Comparison of ENCODE assay signal across 8 cellular contexts in genomic region chr13:51584731-51585191, GRCh38. TPM values are rescaled to one million over a fixed set of nuclear protein-coding genes. Genes with fewer than 3 reads are reported as not detected.
DNase-seq lines count a peak whose midpoint lies in the region; ATAC-seq and TF ChIP-seq lines count a peak whose summit lies in the region.

No MANE protein-coding gene starts in this region.

- H3K27me3 ChIP-seq in A673 (replicated peaks; ENCODE audit: insufficient read depth, low read depth, low read length, poor library complexity) (no peaks in the 10 kb centered on the region), esophagus squamous epithelium (no peaks in the 10 kb centered on the region)
- H3K27me3 ChIP-seq in naive thymus-derived CD4-positive, alpha-beta T cell (ENCODE audit: control insufficient read depth in 2 of 2, insufficient read depth in 2 of 2, low read length in 2 of 2) = no peaks in the 10 kb centered on the region

- DNase-seq in A673 (ENCODE audit: low spot score) = peak; percentile 73
- DNase-seq in NCI-H510A treated with DMSO at 0.1 percent for 48 hours (lab: John Stamatoyannopoulos, UW) = peak; percentile 31
- DNase-seq in activated T-cell treated with anti-CD3 and anti-CD28 coated beads, Interleukin-2, amount 50 U/mL, for 24 hours = no peak
- peak; percentile 69 for DNase-seq in esophagus squamous epithelium (lab: John Stamatoyannopoulos, UW)
- peak in 6 of 9 donors; percentile 68 to 79 (median 74) for DNase-seq in naive thymus-derived CD4-positive, alpha-beta T cell
- peak; percentile 67 for DNase-seq in stimulated activated naive CD4-positive, alpha-beta T cell treated with Interleukin-2 at 50 U/mL for 16 hours (lab: John Stamatoyannopoulos, UW)

- H3K4me1 ChIP-seq in A673 (ENCODE audit: insufficient read depth, low read length, poor library complexity, severe bottlenecking) = peaks cover 27% of the 10 kb centered on the region
- H3K4me1 ChIP-seq in esophagus squamous epithelium = peaks cover 14 to 55% (median 22%) of the 10 kb centered on the region in 3 donors
- peaks cover 12 to 17% of the 10 kb centered on the region in 2 donors for H3K4me1 ChIP-seq in naive thymus-derived CD4-positive, alpha-beta T cell (ENCODE audit: control insufficient read depth in 2 of 2, insufficient read depth in 2 of 2, low read length in 2 of 2)

- no peak for TF ChIP-seq POLR2A in esophagus squamous epithelium (IDR thresholded peaks at IDR 0.05)

- CTCF ChIA-PET in A673 (lab: Charles Lee) = no interaction called here
- CTCF ChIA-PET in naive thymus-derived CD4-positive, alpha-beta T cell (lab: Charles Lee) = interaction anchor here (1.0 to 2.3 kb wide), 5 partner anchors 131 to 213 kb away, joined by 3 to 10 read pairs (median 4); partner anchors contain the start of gene INTS6

- H3K9me3 Mint-ChIP-seq in activated T-cell treated with anti-CD3 and anti-CD28 coated beads, Interleukin-2, amount 50 U/mL, for 24 hours = no peaks in the 10 kb centered on the region
- peaks cover 0 to 1% (median 0%) of the 10 kb centered on the region in 11 donors for H3K9me3 Mint-ChIP-seq in naive thymus-derived CD4-positive, alpha-beta T cell

- intact Hi-C loops in A673 (cut with micrococcal nuclease; ENCODE audit: unreplicated experiment) (loop anchor here (1.0 to 5.0 kb wide), 4 partner anchors 54 to 203 kb away; partner anchors contain the start of gene INTS6), esophagus squamous epithelium (cut with DNase I) (loop anchor here (2.0 to 5.0 kb wide), 2 partner anchors 132 to 218 kb away; partner anchors contain the start of genes DHRS12 and INTS6)
- intact Hi-C loops in naive thymus-derived CD4-positive, alpha-beta T cell (cut with micrococcal nuclease) = loop anchor here (1.0 to 10.0 kb wide), 23 partner anchors 30 to 1588 kb away; partner anchors contain the start of genes CKAP2 (in 2 of the 2), INTS6 (in 2 of the 2), ALG11 (in 1 of the 2) and FAM124A (in 1 of the 2)

- peak overlapping the region; percentile 99 for H3K27ac Mint-ChIP-seq in activated T-cell treated with anti-CD3 and anti-CD28 coated beads, Interleukin-2, amount 50 U/mL, for 24 hours
- H3K27ac Mint-ChIP-seq in naive thymus-derived CD4-positive, alpha-beta T cell = peak overlapping the region; percentile 81 to 100 (median 98)

- H3K4me1 Mint-ChIP-seq in activated T-cell treated with anti-CD3 and anti-CD28 coated beads, Interleukin-2, amount 50 U/mL, for 24 hours (ENCODE audit: low read depth) = peaks cover 44% of the 10 kb centered on the region
- H3K4me1 Mint-ChIP-seq in naive thymus-derived CD4-positive, alpha-beta T cell = peaks cover 26 to 52% (median 36%) of the 10 kb centered on the region in 7 donors

- H3K4me3 Mint-ChIP-seq in activated T-cell treated with anti-CD3 and anti-CD28 coated beads, Interleukin-2, amount 50 U/mL, for 24 hours = peak overlapping the region; percentile 86
- H3K4me3 Mint-ChIP-seq in naive thymus-derived CD4-positive, alpha-beta T cell = peak overlapping the region; percentile 85 to 100 (median 98)

- H3K9me3 ChIP-seq in A673 (ENCODE audit: low read depth, low read length, poor library complexity, severe bottlenecking) (no peaks in the 10 kb centered on the region), esophagus squamous epithelium (no peaks in the 10 kb centered on the region)
- no peaks in the 10 kb centered on the region for H3K9me3 ChIP-seq in naive thymus-derived CD4-positive, alpha-beta T cell (ENCODE audit: control insufficient read depth in 2 of 3, low read length in 3 of 3)

- peaks cover 9% of the 10 kb centered on the region for H3K36me3 Mint-ChIP-seq in activated T-cell treated with anti-CD3 and anti-CD28 coated beads, Interleukin-2, amount 50 U/mL, for 24 hours (ENCODE audit: low read depth)
- H3K36me3 Mint-ChIP-seq in naive thymus-derived CD4-positive, alpha-beta T cell = peaks cover 0 to 6% (median 0%) of the 10 kb centered on the region in 5 donors

- H3K4me3 ChIP-seq in A673 (ENCODE audit: low read depth, low read length, poor library complexity, severe bottlenecking) (peak overlapping the region; percentile 93), esophagus squamous epithelium (peak overlapping the region; percentile 66 to 95 (median 82))
- peak overlapping the region; percentile 95 for H3K4me3 ChIP-seq in naive thymus-derived CD4-positive, alpha-beta T cell (ENCODE audit: low read length)

- no peaks in the 10 kb centered on the region for H3K27me3 Mint-ChIP-seq in activated T-cell treated with anti-CD3 and anti-CD28 coated beads, Interleukin-2, amount 50 U/mL, for 24 hours
- peaks cover 0 to 2% (median 0%) of the 10 kb centered on the region in 5 donors for H3K27me3 Mint-ChIP-seq in naive thymus-derived CD4-positive, alpha-beta T cell

- ATAC-seq in GM18511 (IDR thresholded peaks at IDR 0.05; ENCODE audit: unreplicated experiment) (peak; percentile 41), HG03039 (IDR thresholded peaks at IDR 0.05; ENCODE audit: unreplicated experiment) (peak; percentile 28)
- ATAC-seq in naive thymus-derived CD4-positive, alpha-beta T cell = peak; percentile 47

- TF ChIP-seq CTCF in A673 (conservative IDR thresholded peaks at IDR 0.05; ENCODE audit: low read depth, low read length) (0 out of 2 replicates have a peak, but pooled peaks have one; percentile 10), esophagus squamous epithelium (IDR thresholded peaks at IDR 0.05) (peak in 2 of 6 experiments; percentile 17 to 40)

- H3K36me3 ChIP-seq in A673 (ENCODE audit: insufficient read depth, low read length, poor library complexity, severe bottlenecking) (no peaks in the 10 kb centered on the region), esophagus squamous epithelium (no peaks in the 10 kb centered on the region)
- peaks cover 0 to 10% (median 0%) of the 10 kb centered on the region in 3 experiments for H3K36me3 ChIP-seq in naive thymus-derived CD4-positive, alpha-beta T cell (ENCODE audit: control insufficient read depth in 2 of 3, insufficient read depth in 3 of 3, low read length in 3 of 3)

- WGBS in esophagus squamous epithelium, 2 donors = 0% methylated on average over 3 to 6 of the region's 43 CpGs

- no TSS peak for BruUV-seq in A673 (replicated peaks; lab: Mats Ljungman, UMichigan)

- POLR2A ChIA-PET in A673 (lab: Charles Lee; ENCODE audit: low non-redundant PET) = interaction anchor here (0.6 kb wide), 1 partner anchor 169 kb away, joined by 10 read pairs; no protein-coding TSS in a partner anchor
- POLR2A ChIA-PET in naive thymus-derived CD4-positive, alpha-beta T cell (lab: Charles Lee) = interaction anchor here (0.8 to 3.9 kb wide), 8 partner anchors 12 to 215 kb away, joined by 3 to 86 read pairs (median 6); partner anchors contain the start of gene INTS6

- peak overlapping the region; percentile 94 for H3K27ac ChIP-seq in A673 (ENCODE audit: low read depth, low read length, poor library complexity, severe bottlenecking)
- peak overlapping the region; percentile 94 to 98 (median 96) for H3K27ac ChIP-seq in esophagus squamous epithelium
- H3K27ac ChIP-seq in naive thymus-derived CD4-positive, alpha-beta T cell (ENCODE audit: low read depth, low read length) = peak overlapping the region; percentile 88

RNA-seq across cellular contexts. Expression of gene WDFY2, which starts 0.5 kb away (rescaled TPM):
- 45.5 and 50.3 TPM in 2 replicates for total RNA-seq in A673 (2021)
- 10 to 100 TPM in 3 of 4 donors, 1 to 10 TPM in 1; 7.7 to 23.3 (median 18.2) TPM for total RNA-seq in esophagus squamous epithelium
- total RNA-seq in naive thymus-derived CD4-positive, alpha-beta T cell = 10 to 100 TPM; 13.3 to 44.3 (median 21.1) TPM
- 1 to 10 TPM; 3.2 to 4.7 TPM for polyA plus RNA-seq in naive thymus-derived CD4-positive, alpha-beta T cell
